28 cellular contexts compared by ENCODE assay signal in the genomic region with DNA sequence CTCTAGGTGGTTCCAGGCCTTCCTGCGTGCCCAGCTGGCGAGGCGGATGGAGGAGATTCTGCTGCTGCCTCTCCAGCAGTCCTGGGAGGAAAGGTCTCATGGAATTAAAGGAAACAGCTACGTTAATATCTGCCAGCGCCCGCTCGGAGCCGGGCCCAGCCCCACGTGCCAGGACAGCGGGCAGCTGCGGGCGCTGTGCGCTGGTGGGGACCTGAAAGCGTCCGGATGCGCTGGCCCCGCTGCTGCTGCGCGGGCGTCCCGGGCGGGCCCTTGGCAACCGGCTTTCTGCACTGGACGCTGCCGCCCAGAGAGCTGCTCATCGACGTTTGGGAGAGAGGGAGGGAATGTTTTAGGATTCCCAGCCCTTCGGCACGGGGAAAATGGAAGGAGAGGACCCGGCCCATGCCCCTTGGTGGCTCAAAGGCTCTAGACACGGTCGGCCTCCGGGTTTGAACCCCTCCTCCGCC. TPM values are rescaled to one million over a fixed set of nuclear protein-coding genes. Genes with fewer than 3 reads are reported as not detected.
DNase-seq lines count a peak whose midpoint lies in the region; ATAC-seq, FAIRE-seq and TF ChIP-seq lines count a peak whose summit lies in the region.
"Had no signal": no experiment of that assay in that cellular context is flagged by ENCODE, and none has a peak within 500 bp of the region (broad histone marks: within the 10 kb centered on the region; RNA-seq: fewer than 3 reads in every experiment).

No MANE protein-coding gene starts in this region.

- H3K4ac ChIP-seq in IMR-90 (ENCODE audit: low read depth, low read length) (no peak overlapping the region), neuronal stem cell (ENCODE audit: low read length) (no peak overlapping the region)

- no peaks in the 10 kb centered on the region for H4K20me1 ChIP-seq in IMR-90 (ENCODE audit: insufficient read depth, low read length)

- no peak overlapping the region for H4K8ac ChIP-seq in IMR-90 (ENCODE audit: low read depth in 2 of 2, low read length in 2 of 2)
- no peak overlapping the region for H4K8ac ChIP-seq in neuronal stem cell (ENCODE audit: low read depth, low read length)

- no peak overlapping the region for H2BK20ac ChIP-seq in IMR-90 (ENCODE audit: low read depth, low read length)

- H3K23ac ChIP-seq in IMR-90 (ENCODE audit: low read depth, low read length) (no peak overlapping the region), neuronal stem cell (ENCODE audit: low read depth, low read length, poor library complexity) (no peak overlapping the region)

- BruUV-seq in IMR-90 (replicated peaks; lab: Mats Ljungman, UMichigan), result no TSS peak

- TF ChIP-seq RAD21 in IMR-90 (IDR thresholded peaks at IDR 0.05; ENCODE audit: low read length), result no peak

- H3K4me1 ChIP-seq in IMR-90 (ENCODE audit: control insufficient read depth, insufficient read depth, low read length), result no peaks in the 10 kb centered on the region
- H3K4me1 ChIP-seq in kidney (ENCODE audit: control insufficient read depth in 1 of 2, insufficient read depth in 1 of 2, low read depth in 1 of 2, low read length in 2 of 2), result no peaks in the 10 kb centered on the region
- peaks cover 0 to 1% of the 10 kb centered on the region in 2 donors for H3K4me1 ChIP-seq in neuronal stem cell (ENCODE audit: control insufficient read depth in 2 of 2, insufficient read depth in 1 of 2, low read depth in 1 of 2, low read length in 2 of 2)
- peaks cover 0 to 8% (median 0%) of the 10 kb centered on the region in 6 donors for H3K4me1 ChIP-seq in spleen
- H3K4me1 ChIP-seq: A549, HAP-1 had no signal

- no peak overlapping the region for H3K27ac ChIP-seq in IMR-90 (ENCODE audit: insufficient read depth, low read length)
- H3K27ac ChIP-seq in kidney (ENCODE audit: low read depth in 2 of 2, low read length in 2 of 2), result no peak overlapping the region
- no peak overlapping the region for H3K27ac ChIP-seq in neuronal stem cell (replicated peaks; ENCODE audit: low read length)
- no peak overlapping the region for H3K27ac ChIP-seq in spleen
- H3K27ac ChIP-seq: 22Rv1; A549; BLaER1 treated with 17β-estradiol and CSF1 and Interleukin-3, amounts not matched to agents 10 nM and 100 nM had no signal

- 59% methylated on average over 11 of the region's 34 CpGs; no CpG with 5 or more reads in 1 of the 2 experiments for WGBS in IMR-90 (ENCODE audit: extremely low coverage in 2 of 2, insufficient read length in 1 of 2), 2 experiments
- no CpG with 5 or more reads among the region's 34 CpGs for WGBS in neuronal stem cell (ENCODE audit: extremely low coverage in 2 of 2, insufficient read length in 2 of 2, insufficient replicate concordance in 1 of 2), 2 donors
- WGBS in spleen, 5 donors, result 79 to 92% (median 86%) methylated on average over 10 to 34 of the region's 34 CpGs

- H2BK5ac ChIP-seq in IMR-90 (ENCODE audit: low read depth, low read length, poor library complexity, severe bottlenecking), result no peak overlapping the region
- H2BK5ac ChIP-seq in neuronal stem cell (ENCODE audit: low read length), result no peak overlapping the region

- no peak for ATAC-seq in IMR-90 (ENCODE audit: low read depth)
- ATAC-seq: A549, GM12878, GM23338 had no signal

- no peak overlapping the region for H3K27ac Mint-ChIP-seq in activated CD4-positive, alpha-beta T cell treated with anti-CD3 and anti-CD28 coated beads, Interleukin-2, amount 10 ng/mL, durations not matched to agents 7 days and 5 days
- no peak overlapping the region for H3K27ac Mint-ChIP-seq in activated naive CD4-positive, alpha-beta T cell treated with anti-CD3 and anti-CD28 coated beads for 36 hours
- H3K27ac Mint-ChIP-seq: CD4-positive, alpha-beta T cell; GM23338; HFFc6 had no signal

- H3K4me3 ChIP-seq in IMR-90 (ENCODE audit: insufficient read depth, low read depth, low read length), result no peak overlapping the region
- H3K4me3 ChIP-seq in kidney (ENCODE audit: low read length in 2 of 2), result no peak overlapping the region
- no peak overlapping the region for H3K4me3 ChIP-seq in neuronal stem cell (ENCODE audit: low read length in 2 of 2)
- H3K4me3 ChIP-seq in spleen, result no peak overlapping the region
- H3K4me3 ChIP-seq: A549; BLaER1 treated with 17β-estradiol and CSF1 and Interleukin-3, amounts not matched to agents 10 nM and 100 nM; GM12878; GM23338; HAP-1 had no signal

- H3K9me3 Mint-ChIP-seq in activated CD4-positive, alpha-beta T cell treated with anti-CD3 and anti-CD28 coated beads, Interleukin-2, amount 10 ng/mL, durations not matched to agents 7 days and 5 days, result no peaks in the 10 kb centered on the region
- no peaks in the 10 kb centered on the region for H3K9me3 Mint-ChIP-seq in activated naive CD4-positive, alpha-beta T cell treated with anti-CD3 and anti-CD28 coated beads for 36 hours
- H3K9me3 Mint-ChIP-seq: CD4-positive, alpha-beta T cell; CD8-positive, alpha-beta memory T cell; GM23338; HFFc6 had no signal

- in situ Hi-C loops in IMR-90 (cut with MboI; ENCODE audit: low sequenced_read_pairs), result loop anchor here (25.0 kb wide), 1 partner anchor 357 kb away; the partner anchor contains the start of genes MOK and ZNF839

- H3K9me3 ChIP-seq in IMR-90 (ENCODE audit: control insufficient read depth, insufficient read depth, low read length) (no peaks in the 10 kb centered on the region), kidney (ENCODE audit: control insufficient read depth in 1 of 2, low read length in 2 of 2) (no peaks in the 10 kb centered on the region), neuronal stem cell (replicated peaks in 1 of 2; ENCODE audit: control insufficient read depth in 2 of 2, insufficient read depth in 1 of 2, low read depth in 1 of 2, low read length in 2 of 2) (no peaks in the 10 kb centered on the region), spleen (no peaks in the 10 kb centered on the region)
- H3K9me3 ChIP-seq: A549; BE2C; BLaER1 treated with 17β-estradiol and CSF1 and Interleukin-3, amounts not matched to agents 10 nM and 100 nM; HAP-1 had no signal

- POLR2A ChIA-PET in IMR-90 (lab: Charles Lee; ENCODE audit: unreplicated experiment), result no interaction called here
- POLR2A ChIA-PET in activated CD4-positive, alpha-beta T cell treated with anti-CD3 and anti-CD28 coated beads, Interleukin-2, amount 10 ng/mL, durations not matched to agents 7 days and 5 days (lab: Charles Lee), result no interaction called here

- no peaks in the 10 kb centered on the region; the same call in 1 of the 2 replicates for H3K27me3 ChIP-seq in IMR-90 (ENCODE audit: control insufficient read depth, insufficient read depth, low read length)
- no peaks in the 10 kb centered on the region for H3K27me3 ChIP-seq in neuronal stem cell (ENCODE audit: control insufficient read depth in 3 of 3, insufficient read depth in 3 of 3, low read depth in 1 of 3, low read length in 3 of 3)
- H3K27me3 ChIP-seq in spleen (replicated peaks in 1 of 7), result no peaks in the 10 kb centered on the region
- H3K27me3 ChIP-seq: BE2C; BLaER1 treated with 17β-estradiol and CSF1 and Interleukin-3, amounts not matched to agents 10 nM and 100 nM had no signal

- FAIRE-seq in kidney (lab: Jason Lieb, UNC), result no peak
- FAIRE-seq: A549, D721Med, GM12878, GM19239, H54 had no signal

- TF ChIP-seq POLR2A in IMR-90 (IDR thresholded peaks at IDR 0.05; ENCODE audit: low read depth, low read length) (no peak), spleen (IDR thresholded peaks at IDR 0.05) (no peak)

- no peak overlapping the region for H3K4me3 Mint-ChIP-seq in activated CD4-positive, alpha-beta T cell treated with anti-CD3 and anti-CD28 coated beads, Interleukin-2, amount 10 ng/mL, durations not matched to agents 7 days and 5 days
- H3K4me3 Mint-ChIP-seq in activated naive CD4-positive, alpha-beta T cell treated with anti-CD3 and anti-CD28 coated beads for 36 hours, result no peak overlapping the region
- H3K4me3 Mint-ChIP-seq: CD14-positive monocyte; CD4-positive, alpha-beta T cell; GM23338; HFFc6 had no signal

- intact Hi-C loops in IMR-90 (cut with micrococcal nuclease), result no loop called here
- intact Hi-C loops in kidney (cut with DNase I), result no loop called here
- intact Hi-C loops in spleen (cut with DNase I; ENCODE audit: low total_unique reads), result no loop called here
- intact Hi-C loops in activated naive CD4-positive, alpha-beta T cell treated with anti-CD3 and anti-CD28 coated beads for 36 hours (cut with micrococcal nuclease), result no loop called here

- DNase-seq in IMR-90 (no peak), kidney (peak; percentile 66), neuronal stem cell (ENCODE audit: low spot score) (no peak), spleen (peak; percentile 68), Kasumi-1 (lab: John Stamatoyannopoulos, UW) (no peak)
- DNase-seq in activated CD4-positive, alpha-beta T cell treated with anti-CD3 and anti-CD28 coated beads for 1 hour, result no peak
- no peak for DNase-seq in activated CD4-positive, alpha-beta T cell treated with anti-CD3 and anti-CD28 coated beads, Interleukin-2, amount 10 ng/mL, durations not matched to agents 7 days and 5 days
- DNase-seq in activated naive CD4-positive, alpha-beta T cell treated with anti-CD3 and anti-CD28 coated beads for 36 hours, result no peak
- DNase-seq: ACHN; AML-193; BE2C; CD4-positive, alpha-beta T cell; CD8-positive, alpha-beta memory T cell; DMS 273 treated with DMSO at 0.1 percent for 48 hours; DMS79; EL; GDM1; HFFc6 had no signal

- H3K9ac ChIP-seq in IMR-90 (ENCODE audit: low read depth, low read length), result no peak overlapping the region
- H3K9ac ChIP-seq in kidney (ENCODE audit: low read length in 2 of 2), result no peak overlapping the region
- H3K9ac ChIP-seq in neuronal stem cell (ENCODE audit: low read depth, low read length, poor library complexity), result no peak overlapping the region

- H3K4me2 ChIP-seq in IMR-90 (ENCODE audit: low read depth, low read length) (no peak overlapping the region), neuronal stem cell (ENCODE audit: insufficient read depth, low read length, poor library complexity, severe bottlenecking) (no peak overlapping the region)
- H3K4me2 ChIP-seq: A549; BLaER1 treated with 17β-estradiol and CSF1 and Interleukin-3, amounts not matched to agents 10 nM and 100 nM; GM23338 had no signal

- H4K91ac ChIP-seq in IMR-90 (ENCODE audit: insufficient read depth, low read depth, low read length) (no peak overlapping the region), neuronal stem cell (ENCODE audit: low read depth, low read length, poor library complexity) (no peak overlapping the region)

- dilution Hi-C loops in IMR-90 (cut with HindIII; ENCODE audit: low sequenced_read_pairs, unreplicated experiment), result no loop called here

- no peaks in the 10 kb centered on the region for H3K9me1 ChIP-seq in IMR-90 (ENCODE audit: insufficient read depth, low read length)

- H3K27me3 Mint-ChIP-seq in activated CD4-positive, alpha-beta T cell treated with anti-CD3 and anti-CD28 coated beads, Interleukin-2, amount 10 ng/mL, durations not matched to agents 7 days and 5 days, result no peaks in the 10 kb centered on the region
- no peaks in the 10 kb centered on the region for H3K27me3 Mint-ChIP-seq in activated naive CD4-positive, alpha-beta T cell treated with anti-CD3 and anti-CD28 coated beads for 36 hours (ENCODE audit: low read depth)
- H3K27me3 Mint-ChIP-seq: CD4-positive, alpha-beta T cell; CD8-positive, alpha-beta memory T cell had no signal

- no peak overlapping the region for H3K18ac ChIP-seq in IMR-90 (ENCODE audit: low read depth, low read length)
- no peak overlapping the region for H3K18ac ChIP-seq in neuronal stem cell (ENCODE audit: low read length)

- no peak for TF ChIP-seq CTCF in IMR-90 (conservative IDR thresholded peaks at IDR 0.05; ENCODE audit: low read depth, low read length)
- no peak for TF ChIP-seq CTCF in kidney (IDR thresholded peaks at IDR 0.05; ENCODE audit: borderline replicate concordance, extremely low read depth, insufficient read depth)
- TF ChIP-seq CTCF in spleen (IDR thresholded peaks at IDR 0.05 in 8 of 11, conservative IDR thresholded peaks at IDR 0.05 in 3 of 11), result no peak

- no peak overlapping the region for H3K56ac ChIP-seq in IMR-90 (ENCODE audit: extremely low read depth, insufficient read depth, low read length)

- no peaks in the 10 kb centered on the region for H3K36me3 Mint-ChIP-seq in activated CD4-positive, alpha-beta T cell treated with anti-CD3 and anti-CD28 coated beads, Interleukin-2, amount 10 ng/mL, durations not matched to agents 7 days and 5 days (ENCODE audit: low read depth)
- no peaks in the 10 kb centered on the region for H3K36me3 Mint-ChIP-seq in activated naive CD4-positive, alpha-beta T cell treated with anti-CD3 and anti-CD28 coated beads for 36 hours (ENCODE audit: low read depth)
- H3K36me3 Mint-ChIP-seq: CD14-positive monocyte; CD8-positive, alpha-beta memory T cell had no signal

- H2AK5ac ChIP-seq in IMR-90 (ENCODE audit: low read depth, low read length) (no peak overlapping the region), neuronal stem cell (ENCODE audit: low read depth, low read length) (no peak overlapping the region)

- no peak overlapping the region for H2AK9ac ChIP-seq in IMR-90 (replicated peaks; ENCODE audit: low read depth, low read length, poor library complexity)

- peak overlapping the region; percentile 47 for H2AFZ ChIP-seq in IMR-90 (replicated peaks; ENCODE audit: low read length, poor library complexity)
- peak overlapping the region; percentile 34 for H2AFZ ChIP-seq in neuronal stem cell (ENCODE audit: low read length)
- H2AFZ ChIP-seq: GM23338 had no signal

- H3K79me1 ChIP-seq in IMR-90 (ENCODE audit: low read depth in 1 of 2, low read length in 2 of 2) (0 out of 4 replicates have a peak, but pooled peaks cover 0 to under 1% of the 10 kb centered on the region in 2 experiments), neuronal stem cell (ENCODE audit: low read depth, low read length) (peaks cover 2% of the 10 kb centered on the region)

- no peak overlapping the region for H4K5ac ChIP-seq in IMR-90 (ENCODE audit: low read depth, low read length)

- H3K14ac ChIP-seq in IMR-90 (replicated peaks; ENCODE audit: low read depth, low read length), result no peak overlapping the region
- H3K14ac ChIP-seq in neuronal stem cell (ENCODE audit: low read length), result no peak overlapping the region

- peaks cover 10% of the 10 kb centered on the region for H3K4me1 Mint-ChIP-seq in activated CD4-positive, alpha-beta T cell treated with anti-CD3 and anti-CD28 coated beads, Interleukin-2, amount 10 ng/mL, durations not matched to agents 7 days and 5 days
- H3K4me1 Mint-ChIP-seq in activated naive CD4-positive, alpha-beta T cell treated with anti-CD3 and anti-CD28 coated beads for 36 hours (ENCODE audit: low read depth), result peaks cover 5% of the 10 kb centered on the region

- H2BK120ac ChIP-seq in IMR-90 (ENCODE audit: low read depth, low read length) (no peak overlapping the region), neuronal stem cell (ENCODE audit: low read depth, low read length) (no peak overlapping the region)

- CTCF ChIA-PET in IMR-90 (lab: Yijun Ruan, JAX), result no interaction called here
- CTCF ChIA-PET in activated CD4-positive, alpha-beta T cell treated with anti-CD3 and anti-CD28 coated beads, Interleukin-2, amount 10 ng/mL, durations not matched to agents 7 days and 5 days (lab: Charles Lee), result interaction anchor here (0.6 to 2.2 kb wide), 2 partner anchors 249 to 1381 kb away, joined by 3 to 5 read pairs; no protein-coding TSS in a partner anchor
- CTCF ChIA-PET in activated naive CD4-positive, alpha-beta T cell treated with anti-CD3 and anti-CD28 coated beads for 36 hours (lab: Charles Lee), result interaction anchor here (1.4 kb wide), 1 partner anchor 249 kb away, joined by 4 read pairs; no protein-coding TSS in a partner anchor

- H3K36me3 ChIP-seq in IMR-90 (ENCODE audit: control insufficient read depth, insufficient read depth, low read length), result no peaks in the 10 kb centered on the region
- no peaks in the 10 kb centered on the region for H3K36me3 ChIP-seq in kidney (ENCODE audit: control insufficient read depth in 1 of 2, insufficient read depth in 2 of 2, low read length in 2 of 2)
- no peaks in the 10 kb centered on the region for H3K36me3 ChIP-seq in neuronal stem cell (replicated peaks in 1 of 2; ENCODE audit: control insufficient read depth in 2 of 2, insufficient read depth in 2 of 2, low read length in 2 of 2)
- H3K36me3 ChIP-seq in spleen, result no peaks in the 10 kb centered on the region
- H3K36me3 ChIP-seq: BE2C, HAP-1 had no signal

- H2BK12ac ChIP-seq in neuronal stem cell (ENCODE audit: low read length), result no peak overlapping the region

- H2BK15ac ChIP-seq in IMR-90 (ENCODE audit: low read depth, low read length) (no peak overlapping the region), neuronal stem cell (ENCODE audit: low read length) (no peak overlapping the region)

RNA-seq across cellular contexts. Expression of gene DYNC1H1, which starts 8.6 kb away (rescaled TPM):
- total RNA-seq in IMR-90 (2012; rRNA removed) (612 and 670 TPM in 2 replicates), kidney (390 TPM), spleen (100 to 1,000 TPM; 270 to 446 (median 403) TPM)
- polyA plus RNA-seq in IMR-90 (2012; rRNA removed) (221 and 240 TPM in 2 replicates), kidney (ENCODE audit: insufficient read depth, low read depth, low replicate concordance) (132 TPM), spleen (10 to 100 TPM; 65.9 to 85.8 (median 70.5) TPM)
- 167 and 240 TPM in 2 replicates for polyA plus RNA-seq in IMR-90 (2012; cell fraction: cytosol; rRNA removed)
- polyA plus RNA-seq in IMR-90 (2012; cell fraction: nucleus; rRNA removed; ENCODE audit: low replicate concordance), result 278 and 585 TPM in 2 replicates
- polyA plus RNA-seq in neuronal stem cell (2013, experiment 1 of 2), result 54.3 TPM
- polyA plus RNA-seq in neuronal stem cell (2013, experiment 2 of 2), result 50.1 TPM
- 100 to 1,000 TPM; 262 to 264 TPM for total RNA-seq in activated CD4-positive, alpha-beta T cell treated with anti-CD3 and anti-CD28 coated beads, Interleukin-2, amount 10 ng/mL, durations not matched to agents 7 days and 5 days
- 100 to 1,000 TPM; 207 to 208 TPM for total RNA-seq in activated naive CD4-positive, alpha-beta T cell treated with anti-CD3 and anti-CD28 coated beads for 36 hours

Comparison
In these comparisons a context has a peak if more than half of its experiments do, and no peak if none do; other contexts are left out.
1. DNase-seq: peak in kidney (single experiment) and spleen (single experiment); none in IMR-90 (single experiment), neuronal stem cell (single experiment), Kasumi-1 (0 of 2), activated CD4-positive, alpha-beta T cell treated with anti-CD3 and anti-CD28 coated beads for 1 hour (single experiment), activated CD4-positive, alpha-beta T cell treated with anti-CD3 and anti-CD28 coated beads, Interleukin-2, amount 10 ng/mL, durations not matched to agents 7 days and 5 days (single experiment) and activated naive CD4-positive, alpha-beta T cell treated with anti-CD3 and anti-CD28 coated beads for 36 hours (single experiment).